In the genomic region with DNA sequence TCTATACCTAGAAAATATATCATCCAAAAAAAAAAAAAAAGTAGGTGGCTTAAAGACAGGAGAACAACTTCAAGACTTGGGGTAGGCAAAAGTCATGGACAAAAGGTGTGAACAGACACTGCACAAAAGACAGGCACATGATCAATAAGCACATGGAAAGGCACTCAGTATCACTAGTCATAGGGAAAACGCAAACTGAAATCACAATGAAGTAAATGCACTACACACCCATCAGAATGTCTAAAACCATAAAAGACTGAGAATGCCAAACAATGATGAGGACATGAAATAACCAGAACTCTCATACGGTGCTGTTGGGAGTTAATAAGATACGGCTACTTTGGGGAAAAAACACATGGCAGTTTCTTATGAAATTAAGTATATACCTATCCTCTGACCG, we compare ENCODE assay signal across 22 cellular contexts. TPM values are rescaled to one million over a fixed set of nuclear protein-coding genes. Genes with fewer than 3 reads are reported as not detected.
DNase-seq lines count a peak whose midpoint lies in the region; ATAC-seq and TF ChIP-seq lines count a peak whose summit lies in the region.
"Had no signal": no experiment of that assay in that cellular context is flagged by ENCODE, and none has a peak within 500 bp of the region (broad histone marks: within the 10 kb centered on the region; RNA-seq: fewer than 3 reads in every experiment).

No MANE protein-coding gene starts in this region.

- no peaks in the 10 kb centered on the region for H3K27me3 Mint-ChIP-seq in activated CD4-positive, alpha-beta T cell treated with anti-CD3 and anti-CD28 coated beads, Interleukin-2, amount 10 ng/mL, durations not matched to agents 24 days and 14 days
- H3K27me3 Mint-ChIP-seq in CD14-positive monocyte (ENCODE audit: low read depth in 3 of 3), result peaks cover 0 to 1% (median 0%) of the 10 kb centered on the region in 3 donors
- no peaks in the 10 kb centered on the region for H3K27me3 Mint-ChIP-seq in activated T-helper 1 cell treated with anti-CD3 and anti-CD28 coated beads, Interleukin-12 subunit alpha, Interleukin-12 subunit beta, Interleukin-2, Interleukin-4 antibody, amounts not matched to agents 30 ng/mL and 10 ng/mL and 1 ng/mL, durations not matched to agents 14 hours and 24 hours and 36 hours (ENCODE audit: insufficient read depth)
- H3K27me3 Mint-ChIP-seq: CD8-positive, alpha-beta memory T cell had no signal

- no peak overlapping the region for H3K4me2 ChIP-seq in mesendoderm (ENCODE audit: low read length)

- no CpG with 5 or more reads among the region's 4 CpGs for WGBS in mesendoderm (ENCODE audit: extremely low coverage, insufficient coverage, low lambda C conversion rate)

- H3K36me3 Mint-ChIP-seq in activated CD4-positive, alpha-beta T cell treated with anti-CD3 and anti-CD28 coated beads, Interleukin-2, amount 10 ng/mL, durations not matched to agents 24 days and 14 days (ENCODE audit: low read depth), result peaks cover 43% of the 10 kb centered on the region
- H3K36me3 Mint-ChIP-seq in CD14-positive monocyte, result peaks cover 26 to 33% of the 10 kb centered on the region in 2 donors
- H3K36me3 Mint-ChIP-seq in activated T-helper 1 cell treated with anti-CD3 and anti-CD28 coated beads, Interleukin-12 subunit alpha, Interleukin-12 subunit beta, Interleukin-2, Interleukin-4 antibody, amounts not matched to agents 30 ng/mL and 10 ng/mL and 1 ng/mL, durations not matched to agents 14 hours and 24 hours and 36 hours (ENCODE audit: low read depth), result peaks cover 47% of the 10 kb centered on the region

- no peak overlapping the region for H3K9ac ChIP-seq in mesendoderm (ENCODE audit: low read length)

- H4K5ac ChIP-seq in mesendoderm (ENCODE audit: low read length), result no peak overlapping the region

- no peak overlapping the region for H3K4ac ChIP-seq in mesendoderm (ENCODE audit: low read depth, low read length)

- H3K27me3 ChIP-seq in mesendoderm (ENCODE audit: insufficient read depth, low read length, poor library complexity) (no peaks in the 10 kb centered on the region), WERI-Rb-1 (ENCODE audit: insufficient read depth, low read depth, severe bottlenecking) (no peaks in the 10 kb centered on the region)
- H3K27me3 ChIP-seq: Peyer's patch had no signal

- H3K18ac ChIP-seq in mesendoderm (ENCODE audit: low read length), result no peak overlapping the region

- H2BK15ac ChIP-seq in mesendoderm (replicated peaks; ENCODE audit: low read depth), result no peak overlapping the region

- H3K79me2 ChIP-seq in mesendoderm (ENCODE audit: control insufficient read depth, insufficient read depth, low read length), result peaks cover 47% of the 10 kb centered on the region

- no peak overlapping the region for H2BK5ac ChIP-seq in mesendoderm (ENCODE audit: low read length)

- no peak for ATAC-seq in GM21367 (IDR thresholded peaks at IDR 0.05; ENCODE audit: unreplicated experiment)
- ATAC-seq: HCT116 had no signal

- H3K23ac ChIP-seq in mesendoderm (ENCODE audit: low read length), result peak overlapping the region; percentile 9

- no peak for TF ChIP-seq CTCF in CD14-positive monocyte (IDR thresholded peaks at IDR 0.05)
- TF ChIP-seq CTCF in WERI-Rb-1 (IDR thresholded peaks at IDR 0.05; ENCODE audit: low read depth, low read length), result no peak

- H3K4me1 ChIP-seq in mesendoderm (ENCODE audit: control insufficient read depth, low read depth, low read length), result peaks cover 2% of the 10 kb centered on the region
- H3K4me1 ChIP-seq: Peyer's patch had no signal

- no peak overlapping the region for H2BK120ac ChIP-seq in mesendoderm (ENCODE audit: low read depth, low read length)

- peaks cover 24% of the 10 kb centered on the region for H3K79me1 ChIP-seq in mesendoderm (ENCODE audit: low read length)

- H3K4me3 ChIP-seq in mesendoderm (ENCODE audit: low read length) (no peak overlapping the region), WERI-Rb-1 (ENCODE audit: low read depth, low read length) (no peak overlapping the region)
- H3K4me3 ChIP-seq: Peyer's patch had no signal

- intact Hi-C loops in activated CD4-positive, alpha-beta T cell treated with anti-CD3 and anti-CD28 coated beads, Interleukin-2, amount 10 ng/mL, durations not matched to agents 24 days and 14 days (cut with micrococcal nuclease), result no loop called here
- intact Hi-C loops in CD14-positive monocyte (cut with micrococcal nuclease), result no loop called here
- intact Hi-C loops in activated T-helper 1 cell treated with anti-CD3 and anti-CD28 coated beads, Interleukin-12 subunit alpha, Interleukin-12 subunit beta, Interleukin-2, Interleukin-4 antibody, amounts not matched to agents 30 ng/mL and 10 ng/mL and 1 ng/mL, durations not matched to agents 14 hours and 24 hours and 36 hours (cut with micrococcal nuclease), result no loop called here

- no peaks in the 10 kb centered on the region for H3K9me3 ChIP-seq in WERI-Rb-1 (ENCODE audit: severe bottlenecking)
- H3K9me3 ChIP-seq: Peyer's patch had no signal

- DNase-seq in activated CD4-positive, alpha-beta T cell treated with anti-CD3 and anti-CD28 coated beads, Interleukin-2, amount 10 ng/mL, durations not matched to agents 24 days and 14 days, result no peak
- DNase-seq in activated CD4-positive, alpha-beta T cell treated with anti-CD3 and anti-CD28 coated beads, Interleukin-2, amount 50 U/mL, for 1 hour, result no peak
- DNase-seq in CD14-positive monocyte (ENCODE audit: low spot score), result no peak
- no peak for DNase-seq in activated T-helper 1 cell treated with anti-CD3 and anti-CD28 coated beads, Interleukin-12 subunit alpha, Interleukin-12 subunit beta, Interleukin-2, Interleukin-4 antibody, amounts not matched to agents 30 ng/mL and 10 ng/mL and 1 ng/mL, durations not matched to agents 14 hours and 24 hours and 36 hours (ENCODE audit: low spot score)
- no peak for DNase-seq in mesendoderm
- no peak for DNase-seq in DMS114 treated with DMSO at 0.1 percent for 48 hours (lab: John Stamatoyannopoulos, UW; ENCODE audit: unreplicated experiment)
- no peak for DNase-seq in WERI-Rb-1
- DNase-seq: 8988T; C1 segment of cervical spinal cord; Calu3; CD8-positive, alpha-beta memory T cell; GDM1; KG1; NCI-H1105; NCI-H2029 treated with DMSO at 0.1 percent for 48 hours; NCI-H226; NCI-H510A treated with DMSO at 0.1 percent for 48 hours; NCI-H748 treated with DMSO at 0.1 percent for 48 hours; NK-92 treated with Interleukin-12 subunit alpha and Interleukin-12 subunit beta, amount 100 ng/mL, for 24 hours; Peyer's patch had no signal

- peak overlapping the region; percentile 14 for H3K27ac Mint-ChIP-seq in activated CD4-positive, alpha-beta T cell treated with anti-CD3 and anti-CD28 coated beads, Interleukin-2, amount 10 ng/mL, durations not matched to agents 24 days and 14 days
- peak overlapping the region in 4 of 7 donors; percentile 48 to 97 (median 62) for H3K27ac Mint-ChIP-seq in CD14-positive monocyte
- H3K27ac Mint-ChIP-seq in activated T-helper 1 cell treated with anti-CD3 and anti-CD28 coated beads, Interleukin-12 subunit alpha, Interleukin-12 subunit beta, Interleukin-2, Interleukin-4 antibody, amounts not matched to agents 30 ng/mL and 10 ng/mL and 1 ng/mL, durations not matched to agents 14 hours and 24 hours and 36 hours, result peak overlapping the region; percentile 50

- peak overlapping the region; percentile 7 for H3K56ac ChIP-seq in mesendoderm (ENCODE audit: low read length)

- peaks cover 76% of the 10 kb centered on the region for H3K4me1 Mint-ChIP-seq in activated CD4-positive, alpha-beta T cell treated with anti-CD3 and anti-CD28 coated beads, Interleukin-2, amount 10 ng/mL, durations not matched to agents 24 days and 14 days
- H3K4me1 Mint-ChIP-seq in CD14-positive monocyte, result peaks cover 76% of the 10 kb centered on the region
- peaks cover 88% of the 10 kb centered on the region for H3K4me1 Mint-ChIP-seq in activated T-helper 1 cell treated with anti-CD3 and anti-CD28 coated beads, Interleukin-12 subunit alpha, Interleukin-12 subunit beta, Interleukin-2, Interleukin-4 antibody, amounts not matched to agents 30 ng/mL and 10 ng/mL and 1 ng/mL, durations not matched to agents 14 hours and 24 hours and 36 hours (ENCODE audit: low read depth)

- H3K27ac ChIP-seq in mesendoderm (ENCODE audit: low read depth, low read length) (no peak overlapping the region), WERI-Rb-1 (no peak overlapping the region)
- H3K27ac ChIP-seq: Peyer's patch had no signal

- no peak overlapping the region for H3K4me3 Mint-ChIP-seq in activated CD4-positive, alpha-beta T cell treated with anti-CD3 and anti-CD28 coated beads, Interleukin-2, amount 10 ng/mL, durations not matched to agents 24 days and 14 days
- no peak overlapping the region for H3K4me3 Mint-ChIP-seq in CD14-positive monocyte
- no peak overlapping the region for H3K4me3 Mint-ChIP-seq in activated T-helper 1 cell treated with anti-CD3 and anti-CD28 coated beads, Interleukin-12 subunit alpha, Interleukin-12 subunit beta, Interleukin-2, Interleukin-4 antibody, amounts not matched to agents 30 ng/mL and 10 ng/mL and 1 ng/mL, durations not matched to agents 14 hours and 24 hours and 36 hours
- H3K4me3 Mint-ChIP-seq: CD8-positive, alpha-beta memory T cell had no signal

- no peak overlapping the region for H4K8ac ChIP-seq in mesendoderm (ENCODE audit: low read depth, low read length)

- H3K9me3 Mint-ChIP-seq in activated CD4-positive, alpha-beta T cell treated with anti-CD3 and anti-CD28 coated beads, Interleukin-2, amount 10 ng/mL, durations not matched to agents 24 days and 14 days, result no peaks in the 10 kb centered on the region
- H3K9me3 Mint-ChIP-seq in CD14-positive monocyte, result peaks cover 0 to 6% (median 0%) of the 10 kb centered on the region in 7 donors
- peaks cover 4% of the 10 kb centered on the region for H3K9me3 Mint-ChIP-seq in activated T-helper 1 cell treated with anti-CD3 and anti-CD28 coated beads, Interleukin-12 subunit alpha, Interleukin-12 subunit beta, Interleukin-2, Interleukin-4 antibody, amounts not matched to agents 30 ng/mL and 10 ng/mL and 1 ng/mL, durations not matched to agents 14 hours and 24 hours and 36 hours
- H3K9me3 Mint-ChIP-seq: CD8-positive, alpha-beta memory T cell had no signal

- H2AK5ac ChIP-seq in mesendoderm (ENCODE audit: low read length), result no peak overlapping the region

- H3K36me3 ChIP-seq in mesendoderm (ENCODE audit: control insufficient read depth, insufficient read depth, low read length) (peaks cover 2% of the 10 kb centered on the region), WERI-Rb-1 (peaks cover 7% of the 10 kb centered on the region)
- H3K36me3 ChIP-seq: Peyer's patch had no signal

RNA-seq across cellular contexts. Expression of gene CHSY1, which starts 40.0 kb away (rescaled TPM):
- total RNA-seq in activated CD4-positive, alpha-beta T cell treated with anti-CD3 and anti-CD28 coated beads, Interleukin-2, amount 10 ng/mL, durations not matched to agents 24 days and 14 days, result 61.7 and 62.6 TPM in 2 replicates
- polyA plus RNA-seq in CD14-positive monocyte, result 1 to 10 TPM; 2.7 to 3.0 TPM
- total RNA-seq in activated T-helper 1 cell treated with anti-CD3 and anti-CD28 coated beads, Interleukin-12 subunit alpha, Interleukin-12 subunit beta, Interleukin-2, Interleukin-4 antibody, amounts not matched to agents 30 ng/mL and 10 ng/mL and 1 ng/mL, durations not matched to agents 14 hours and 24 hours and 36 hours, result 76.3 and 78.0 TPM in 2 replicates
- 33.9 TPM for polyA plus RNA-seq in mesendoderm (2013, experiment 1 of 2)
- 36.1 TPM for polyA plus RNA-seq in mesendoderm (2013, experiment 2 of 2)
